12 cellular contexts compared by ENCODE assay signal in genomic region chr12:80033457-80033856, GRCh38.
DNase-seq lines count a peak whose midpoint lies in the region; ATAC-seq and TF ChIP-seq lines count a peak whose summit lies in the region.
"Had no signal": no experiment of that assay in that cellular context is flagged by ENCODE, and none has a peak within 500 bp of the region (broad histone marks: within the 10 kb centered on the region; RNA-seq: fewer than 3 reads in every experiment).

No MANE protein-coding gene starts in this region.

- no peak for DNase-seq in left ventricle myocardium superior
- DNase-seq in Right ventricle myocardium superior, result no peak
- peak; percentile 55 for DNase-seq in mammary epithelial cell
- peak; percentile 38 for DNase-seq in mesenchymal stem cell
- DNase-seq in aorta, result peak in 1 of 2 donors; percentile 38
- DNase-seq in DMS 273 (lab: John Stamatoyannopoulos, UW; ENCODE audit: unreplicated experiment), result no peak
- DNase-seq: ACHN; activated CD4-positive, CD25-positive, alpha-beta regulatory T cell treated with anti-CD3 and anti-CD28 coated beads, Interleukin-2, amount 50 U/mL, for 72 hours; islet precursor cell; SIG-M5 had no signal

- no peak overlapping the region for H3K27ac ChIP-seq in mammary epithelial cell (ENCODE audit: insufficient read depth, low read depth, low read length)
- H3K27ac ChIP-seq in mesenchymal stem cell (ENCODE audit: low read length, poor library complexity, severe bottlenecking), result no peak overlapping the region
- H3K27ac ChIP-seq in aorta (ENCODE audit: low read depth in 1 of 2, low read length in 2 of 2), result no peak overlapping the region

- ATAC-seq in left ventricle myocardium superior (peak; percentile 33), Right ventricle myocardium superior (ENCODE audit: poor library complexity) (no peak), aorta (ENCODE audit: low FRiP score) (peak; percentile 82), HG03097 (IDR thresholded peaks at IDR 0.05; ENCODE audit: low FRiP score, unreplicated experiment) (no peak), GM19463 (IDR thresholded peaks at IDR 0.05; ENCODE audit: unreplicated experiment) (no peak)

- H4K91ac ChIP-seq in mesenchymal stem cell (ENCODE audit: low read length), result no peak overlapping the region

- dilution Hi-C loops in mammary epithelial cell (cut with HindIII; ENCODE audit: low sequenced_read_pairs), result no loop called here

- no peak overlapping the region for H2AK5ac ChIP-seq in mesenchymal stem cell (ENCODE audit: low read length, severe bottlenecking)

- H3K79me2 ChIP-seq in mammary epithelial cell (ENCODE audit: insufficient read depth, low read length), result no peaks in the 10 kb centered on the region

- no peak for TF ChIP-seq CTCF in mammary epithelial cell (conservative IDR thresholded peaks at IDR 0.05 in 1 of 2, IDR thresholded peaks at IDR 0.05 in 1 of 2; ENCODE audit: extremely low read depth in 1 of 2, insufficient read depth in 1 of 2, low read depth in 1 of 2, low read length in 2 of 2)

- H3K23ac ChIP-seq in mesenchymal stem cell (ENCODE audit: low read length in 2 of 2), result no peak overlapping the region

- H3K4me2 ChIP-seq in mammary epithelial cell (ENCODE audit: insufficient read depth, low read depth, low read length) (peak overlapping the region; percentile 20), mesenchymal stem cell (ENCODE audit: low read length, poor library complexity, severe bottlenecking) (no peak overlapping the region)

- H2AFZ ChIP-seq in mammary epithelial cell (ENCODE audit: low read depth, low read length) (peak overlapping the region; percentile 17), mesenchymal stem cell (ENCODE audit: low read depth, low read length) (no peak overlapping the region)

- no peak overlapping the region for H2BK120ac ChIP-seq in mesenchymal stem cell (ENCODE audit: low read depth, low read length)

- H3K4me3 ChIP-seq in mammary epithelial cell (replicated peaks in 1 of 3; ENCODE audit: insufficient read depth in 1 of 3, low read depth in 2 of 3, low read length in 3 of 3) (no peak overlapping the region), mesenchymal stem cell (ENCODE audit: insufficient read depth in 1 of 2, low read depth in 1 of 2, low read length in 2 of 2) (no peak overlapping the region), aorta (ENCODE audit: low read length in 2 of 2) (no peak overlapping the region)

- no peak overlapping the region for H2BK5ac ChIP-seq in mesenchymal stem cell (ENCODE audit: low read depth, low read length, poor library complexity, severe bottlenecking)

- H2BK12ac ChIP-seq in mesenchymal stem cell (ENCODE audit: low read length in 2 of 2), result no peak overlapping the region

- intact Hi-C loops in left ventricle myocardium superior (cut with micrococcal nuclease) (no loop called here), Right ventricle myocardium superior (cut with DNase I) (no loop called here), mammary epithelial cell (cut with micrococcal nuclease) (no loop called here), aorta (cut with DNase I) (loop anchor here in 1 of 2 donors (5.0 kb wide), 1 partner anchor 96 kb away; the partner anchor contains the start of gene PPP1R12A)

- H3K27me3 ChIP-seq in mammary epithelial cell (ENCODE audit: insufficient read depth, low read length) (no peaks in the 10 kb centered on the region), mesenchymal stem cell (ENCODE audit: control insufficient read depth in 1 of 2, insufficient read depth in 1 of 2, low read length in 2 of 2) (no peaks in the 10 kb centered on the region), aorta (ENCODE audit: control insufficient read depth in 1 of 2, insufficient read depth in 2 of 2, low read length in 1 of 2) (no peaks in the 10 kb centered on the region)

- no peak overlapping the region for H3K18ac ChIP-seq in mesenchymal stem cell (ENCODE audit: low read depth in 1 of 2, low read length in 2 of 2)

- H3K9ac ChIP-seq in mammary epithelial cell (ENCODE audit: insufficient read depth, low read length) (no peak overlapping the region), mesenchymal stem cell (ENCODE audit: low read length) (peak overlapping the region; percentile 84)

- BruUV-seq in mammary epithelial cell (replicated peaks; lab: Mats Ljungman, UMichigan), result no TSS peak

- H3K14ac ChIP-seq in mesenchymal stem cell (ENCODE audit: low read length in 2 of 2), result no peak overlapping the region

- no peaks in the 10 kb centered on the region for H3K9me3 ChIP-seq in mammary epithelial cell (replicated peaks; ENCODE audit: insufficient read depth, low read length)
- no peaks in the 10 kb centered on the region for H3K9me3 ChIP-seq in mesenchymal stem cell (ENCODE audit: control insufficient read depth, low read length)
- no peaks in the 10 kb centered on the region for H3K9me3 ChIP-seq in aorta (ENCODE audit: control insufficient read depth, low read length)

- no peaks in the 10 kb centered on the region for H3K79me1 ChIP-seq in mesenchymal stem cell (replicated peaks; ENCODE audit: low read length, poor library complexity, severe bottlenecking)

- WGBS in mammary epithelial cell (ENCODE audit: low coverage, missing lambda C conversion rate), result 55% methylated on average over 2 of the region's 2 CpGs
- no CpG with 5 or more reads among the region's 2 CpGs for WGBS in mesenchymal stem cell
- 5 to 7% methylated on average over 2 of the region's 2 CpGs for WGBS in aorta, 2 donors

- CTCF ChIA-PET in mammary epithelial cell (lab: Charles Lee; ENCODE audit: low non-redundant PET), result no interaction called here

- H2BK15ac ChIP-seq in mesenchymal stem cell (ENCODE audit: low read depth, poor library complexity, severe bottlenecking), result no peak overlapping the region

- no peak overlapping the region for H4K8ac ChIP-seq in mesenchymal stem cell (ENCODE audit: low read length)

- H3K4me1 ChIP-seq in mammary epithelial cell (ENCODE audit: insufficient read depth, low read length) (no peaks in the 10 kb centered on the region), mesenchymal stem cell (ENCODE audit: control insufficient read depth, insufficient read depth, low read depth, low read length) (no peaks in the 10 kb centered on the region), aorta (ENCODE audit: control insufficient read depth in 1 of 2, insufficient read depth in 2 of 2, low read length in 2 of 2) (peaks cover 3 to 6% of the 10 kb centered on the region in 2 donors)

- H3K36me3 ChIP-seq in mammary epithelial cell (ENCODE audit: insufficient read depth, low read length), result no peaks in the 10 kb centered on the region
- no peaks in the 10 kb centered on the region for H3K36me3 ChIP-seq in mesenchymal stem cell (ENCODE audit: control insufficient read depth in 1 of 2, insufficient read depth in 2 of 2, low read depth in 1 of 2, low read length in 2 of 2)
- H3K36me3 ChIP-seq in aorta (ENCODE audit: control insufficient read depth in 1 of 2, insufficient read depth in 2 of 2, low read length in 1 of 2), result no peaks in the 10 kb centered on the region

- H4K20me1 ChIP-seq in mammary epithelial cell (ENCODE audit: insufficient read depth, low read length), result no peaks in the 10 kb centered on the region

- no peak overlapping the region for H3K4ac ChIP-seq in mesenchymal stem cell (ENCODE audit: low read depth in 1 of 2, low read length in 2 of 2)

- in situ Hi-C loops in mammary epithelial cell (cut with MboI; ENCODE audit: low sequenced_read_pairs in 2 of 2), result no loop called here

Comparison
In these comparisons a context has a peak if more than half of its experiments do, and no peak if none do; other contexts are left out.
1. ATAC-seq: peak in left ventricle myocardium superior (single experiment) and aorta (single experiment); none in Right ventricle myocardium superior (single experiment), HG03097 (single experiment) and GM19463 (single experiment).
2. DNase-seq: peak in mammary epithelial cell (single experiment) and mesenchymal stem cell (single experiment); none in left ventricle myocardium superior (single experiment), Right ventricle myocardium superior (single experiment) and DMS 273 (single experiment).